ENCODE assay signal across 19 cellular contexts in the genomic region with DNA sequence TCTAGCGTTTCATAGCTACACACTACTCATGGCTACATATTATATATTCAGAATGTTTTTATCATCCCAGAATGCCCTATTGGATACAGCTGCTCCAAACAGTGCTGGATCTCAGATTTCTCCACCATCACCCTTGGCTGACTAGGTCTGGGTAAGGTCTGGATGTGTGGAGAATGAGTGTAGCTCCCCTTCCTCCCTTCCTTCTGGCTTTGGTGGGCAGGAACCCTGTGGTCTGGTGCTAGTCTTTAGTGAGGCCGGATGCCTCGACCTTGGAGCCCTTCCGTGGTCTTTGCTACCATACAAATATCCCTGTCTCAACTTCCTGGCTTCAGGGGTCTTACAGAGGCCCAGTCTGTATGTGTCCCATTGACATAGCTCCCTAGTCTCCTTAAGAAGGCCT. TPM values are rescaled to one million over a fixed set of nuclear protein-coding genes. Genes with fewer than 3 reads are reported as not detected.
"Had no signal": no experiment of that assay in that cellular context is flagged by ENCODE, and none has a peak within 500 bp of the region (broad histone marks: within the 10 kb centered on the region; RNA-seq: fewer than 3 reads in every experiment).

No MANE protein-coding gene starts in this region.

- H3K9me3 Mint-ChIP-seq: activated naive CD8-positive, alpha-beta T cell treated with anti-CD3 and anti-CD28 coated beads, Interleukin-2, amount 10 ng/mL, durations not matched to agents 7 days and 5 days; brain; T-helper 2 cell treated with Interferon-gamma antibody and Interleukin-4, amounts not matched to agents 5 μg/mL and 100 μg/mL, for 36 hours; type B pancreatic cell had no signal

- H3K9me3 ChIP-seq: pancreas, suprapubic skin had no signal

- H3K27me3 ChIP-seq: neural progenitor cell, pancreas, suprapubic skin had no signal

- ATAC-seq: pancreas; stimulated activated naive CD8-positive, alpha-beta T cell treated with anti-CD3 and anti-CD28 coated beads, Interleukin-15, Interleukin-2, amounts not matched to agents 100 U/mL and 50 U/mL, for 24 hours had no signal

- H3K36me3 Mint-ChIP-seq: activated naive CD8-positive, alpha-beta T cell treated with anti-CD3 and anti-CD28 coated beads, Interleukin-2, amount 10 ng/mL, durations not matched to agents 7 days and 5 days; brain; naive B cell; neural progenitor cell; type B pancreatic cell had no signal

- DNase-seq: activated CD4-positive, alpha-beta T cell treated with anti-CD3 and anti-CD28 coated beads for 1 hour; activated CD4-positive, alpha-beta T cell treated with anti-CD3 and anti-CD28 coated beads, Interleukin-2, amount 50 U/mL, for 4 hours; activated naive CD4-positive, alpha-beta T cell; activated naive CD8-positive, alpha-beta T cell treated with anti-CD3 and anti-CD28 coated beads, Interleukin-2, amount 10 ng/mL, durations not matched to agents 7 days and 5 days; activated T-cell treated with anti-CD3 and anti-CD28 coated beads for 4 hours; hippocampal formation; kidney; left ventricle myocardium superior; midbrain; naive B cell; pancreas; stimulated activated CD4-positive, alpha-beta T cell treated with anti-CD3 and anti-CD28 coated beads, Interleukin-15, amount 100 ng/mL, for 24 hours; stimulated activated CD4-positive, alpha-beta T cell treated with anti-CD3 and anti-CD28 coated beads, Interleukin-4, amount 100 ng/mL, for 24 hours; stimulated activated naive CD8-positive, alpha-beta T cell treated with anti-CD3 and anti-CD28 coated beads, Interleukin-15, Interleukin-2, amounts not matched to agents 100 U/mL and 50 U/mL, for 24 hours had no signal

- H3K36me3 ChIP-seq: neural progenitor cell, pancreas, suprapubic skin had no signal

- H3K4me3 Mint-ChIP-seq: activated naive CD8-positive, alpha-beta T cell treated with anti-CD3 and anti-CD28 coated beads, Interleukin-2, amount 10 ng/mL, durations not matched to agents 7 days and 5 days; brain; naive B cell; neural progenitor cell; T-helper 2 cell treated with Interferon-gamma antibody and Interleukin-4, amounts not matched to agents 5 μg/mL and 100 μg/mL, for 36 hours; type B pancreatic cell had no signal

- H3K4me1 ChIP-seq: pancreas, suprapubic skin had no signal

- FAIRE-seq: kidney, pancreas had no signal

- H3K9ac ChIP-seq: neural progenitor cell had no signal

- H3K4me1 Mint-ChIP-seq: naive B cell had no signal

- H3K27ac ChIP-seq: neural progenitor cell, pancreas, suprapubic skin had no signal

- H3K27ac Mint-ChIP-seq: activated naive CD8-positive, alpha-beta T cell treated with anti-CD3 and anti-CD28 coated beads, Interleukin-2, amount 10 ng/mL, durations not matched to agents 7 days and 5 days; brain; naive B cell; neural progenitor cell; T-helper 2 cell treated with Interferon-gamma antibody and Interleukin-4, amounts not matched to agents 5 μg/mL and 100 μg/mL, for 36 hours; type B pancreatic cell had no signal

- H3K4me3 ChIP-seq: neural progenitor cell, pancreas, suprapubic skin had no signal

RNA-seq across cellular contexts. Expression of gene KDR, which starts 52.1 kb away (rescaled TPM):
- total RNA-seq: activated naive CD8-positive, alpha-beta T cell treated with anti-CD3 and anti-CD28 coated beads, Interleukin-2, amount 10 ng/mL, durations not matched to agents 7 days and 5 days had no signal
